Comparison of ENCODE assay signal across 21 cellular contexts in genomic region chr4:56737666-56738065, GRCh38.
"Had no signal": no experiment of that assay in that cellular context is flagged by ENCODE, and none has a peak within 500 bp of the region (broad histone marks: within the 10 kb centered on the region; RNA-seq: fewer than 3 reads in every experiment).

No MANE protein-coding gene starts in this region.

- H3K4me1 ChIP-seq: body of pancreas, esophagus muscularis mucosa, spleen, uterus had no signal

- H3K36me3 ChIP-seq: esophagus muscularis mucosa, spleen, uterus had no signal

- H3K4me3 ChIP-seq: body of pancreas, coronary artery, esophagus muscularis mucosa, hepatocyte, spleen, uterus had no signal

- H3K27me3 ChIP-seq: body of pancreas, esophagus muscularis mucosa, hepatocyte, spleen, uterus had no signal

- H3K4me3 Mint-ChIP-seq: activated CD4-positive, alpha-beta T cell treated with anti-CD3 and anti-CD28 coated beads, Interleukin-2, amount 10 ng/mL, durations not matched to agents 24 days and 14 days; activated CD8-positive, alpha-beta T cell treated with anti-CD3 and anti-CD28 coated beads for 36 hours; activated naive CD8-positive, alpha-beta T cell treated with anti-CD3 and anti-CD28 coated beads, Interleukin-2, amount 10 ng/mL, durations not matched to agents 7 days and 5 days; nephron; stimulated activated memory B cell treated with anti-CD40 and anti-IgM and Interleukin-4, amounts not matched to agents 10 μg/mL and 1 μg/mL and 100 μg/mL, for 72 hours had no signal

- H3K4me1 Mint-ChIP-seq: activated CD4-positive, alpha-beta T cell treated with anti-CD3 and anti-CD28 coated beads, Interleukin-2, amount 10 ng/mL, durations not matched to agents 24 days and 14 days; nephron had no signal

- H3K9me3 ChIP-seq: body of pancreas, esophagus muscularis mucosa, spleen, uterus had no signal

- DNase-seq: activated CD4-positive, alpha-beta T cell treated with anti-CD3 and anti-CD28 coated beads, Interleukin-2, amount 10 ng/mL, durations not matched to agents 24 days and 14 days; activated CD8-positive, alpha-beta T cell treated with anti-CD3 and anti-CD28 coated beads for 36 hours; activated naive CD4-positive, alpha-beta T cell treated with Interleukin-2 at 50 U/mL for 16 hours; activated naive CD8-positive, alpha-beta T cell treated with anti-CD3 and anti-CD28 coated beads, Interleukin-2, amount 10 ng/mL, durations not matched to agents 7 days and 5 days; activated T-cell treated with anti-CD3 and anti-CD28 coated beads, Interleukin-2, amount 50 U/mL, for 1 hour; amygdala; body of pancreas; central memory CD4-positive, alpha-beta T cell; islet precursor cell; midbrain; nucleus accumbens; spleen; stimulated activated CD4-positive, alpha-beta T cell treated with anti-CD3 and anti-CD28 coated beads, Interleukin-4, amount 100 ng/mL, for 4 hours; T1000; uterus had no signal

- H3K27ac Mint-ChIP-seq: activated CD4-positive, alpha-beta T cell treated with anti-CD3 and anti-CD28 coated beads, Interleukin-2, amount 10 ng/mL, durations not matched to agents 24 days and 14 days; activated CD8-positive, alpha-beta T cell treated with anti-CD3 and anti-CD28 coated beads for 36 hours; activated naive CD8-positive, alpha-beta T cell treated with anti-CD3 and anti-CD28 coated beads, Interleukin-2, amount 10 ng/mL, durations not matched to agents 7 days and 5 days; activated T-helper 2 cell treated with anti-CD3 and anti-CD28 coated beads, Interferon-gamma antibody, Interleukin-2, Interleukin-4, amounts not matched to agents 10 μg/mL and 5 μg/mL and 100 μg/mL, durations not matched to agents 14 hours and 24 hours and 36 hours; stimulated activated memory B cell treated with anti-CD40 and anti-IgM and Interleukin-4, amounts not matched to agents 10 μg/mL and 1 μg/mL and 100 μg/mL, for 72 hours had no signal

- H3K27me3 Mint-ChIP-seq: activated CD8-positive, alpha-beta T cell treated with anti-CD3 and anti-CD28 coated beads for 36 hours had no signal

- H3K9me3 Mint-ChIP-seq: activated CD8-positive, alpha-beta T cell treated with anti-CD3 and anti-CD28 coated beads for 36 hours; stimulated activated memory B cell treated with anti-CD40 and anti-IgM and Interleukin-4, amounts not matched to agents 10 μg/mL and 1 μg/mL and 100 μg/mL, for 72 hours had no signal

- H3K36me3 Mint-ChIP-seq: stimulated activated memory B cell treated with anti-CD40 and anti-IgM and Interleukin-4, amounts not matched to agents 10 μg/mL and 1 μg/mL and 100 μg/mL, for 72 hours had no signal

- H3K27ac ChIP-seq: body of pancreas, coronary artery, esophagus muscularis mucosa, hepatocyte, spleen, uterus had no signal
